In genomic region chr20:23722851-23723250, GRCh38 we compare ENCODE assay signal across 26 cellular contexts. TPM values are rescaled to one million over a fixed set of nuclear protein-coding genes. Genes with fewer than 3 reads are reported as not detected.
"Had no signal": no experiment of that assay in that cellular context is flagged by ENCODE, and none has a peak within 500 bp of the region (broad histone marks: within the 10 kb centered on the region; RNA-seq: fewer than 3 reads in every experiment).

No MANE protein-coding gene starts in this region.

RNA-seq across cellular contexts. Expression of gene CST1, which starts 27.9 kb away (rescaled TPM):
- total RNA-seq: heart left ventricle, kidney, left colon, left lung, liver, lower lobe of right lung, mammary epithelial cell, mesothelial cell of epicardium, mononuclear cell, natural killer cell, omental fat pad, renal cortical epithelial cell, right atrium auricular region, right lobe of liver, skeletal muscle tissue, temporal lobe, thyroid gland, transverse colon, upper lobe of left lung, urinary bladder had no signal
- polyA plus RNA-seq: heart left ventricle, immature natural killer cell, liver, mammary epithelial cell, neural cell had no signal

RNA-seq across cellular contexts. Expression of gene CST4, which starts 34.0 kb away (rescaled TPM):
- total RNA-seq: heart left ventricle, kidney, left colon, left lung, liver, lower lobe of right lung, mammary epithelial cell, mesothelial cell of epicardium, mononuclear cell, natural killer cell, omental fat pad, ovary, progenitor cell of endocrine pancreas, pulmonary artery endothelial cell, renal cortical epithelial cell, right atrium auricular region, right lobe of liver, skeletal muscle tissue, smooth muscle cell, temporal lobe, transverse colon, upper lobe of left lung, urinary bladder had no signal
- polyA plus RNA-seq: heart left ventricle, immature natural killer cell, liver, mammary epithelial cell, neural cell, ovary, smooth muscle cell, urinary bladder had no signal
